ENCODE assay signal across 1 cellular context in genomic region chr19:54696117-54696548, GRCh38.
TF ChIP-seq lines count a peak whose summit lies in the region.

No MANE protein-coding gene starts in this region.

TF ChIP-seq in K562, 482 proteins besides CTCF, POLR2A, EP300 and RAD21 (continued from another document):
- TF ChIP-seq RREB1 (CRISPR knock-in tag; IDR thresholded peaks at IDR 0.05) (0 out of 2 replicates have a peak, but pooled peaks have one; percentile 58), ARID1B (IDR thresholded peaks at IDR 0.05) (peak; percentile 14)
